In genomic region chr1:155970531-155971167, GRCh38 we compare ENCODE assay signal across 8 cellular contexts. TPM values are rescaled to one million over a fixed set of nuclear protein-coding genes. Genes with fewer than 3 reads are reported as not detected.
DNase-seq lines count a peak whose midpoint lies in the region; ATAC-seq and TF ChIP-seq lines count a peak whose summit lies in the region.

No MANE protein-coding gene starts in this region.

- no peaks in the 10 kb centered on the region for H3K9me3 ChIP-seq in stomach smooth muscle (ENCODE audit: control insufficient read depth in 2 of 2, low read length in 2 of 2)

- H3K36me3 ChIP-seq in stomach smooth muscle (ENCODE audit: control insufficient read depth in 2 of 2, insufficient read depth in 2 of 2, low read length in 2 of 2): peaks cover 11 to 20% of the 10 kb centered on the region in 2 donors

- TF ChIP-seq CTCF in lower leg skin (IDR thresholded peaks at IDR 0.05): no peak

- H3K4me1 ChIP-seq in stomach smooth muscle (ENCODE audit: control insufficient read depth, insufficient read depth, low read length): peaks cover 80% of the 10 kb centered on the region

- no peak for TF ChIP-seq POLR2A in lower leg skin (IDR thresholded peaks at IDR 0.05)

- no peaks in the 10 kb centered on the region for H3K27me3 ChIP-seq in stomach smooth muscle (ENCODE audit: control insufficient read depth in 1 of 2, insufficient read depth in 2 of 2, low read length in 2 of 2)

- H3K4me3 ChIP-seq in lower leg skin (ENCODE audit: low read depth, poor library complexity, severe bottlenecking): no peak overlapping the region
- H3K4me3 ChIP-seq in stomach smooth muscle (ENCODE audit: low read length in 2 of 2): peak overlapping the region in 1 of 2 donors; percentile 30

- intact Hi-C loops in lower leg skin (cut with DNase I; ENCODE audit: low total_unique reads): no loop called here

- DNase-seq in ELR (ENCODE audit: low read depth): peak; percentile 93
- DNase-seq in SIG-M5 (lab: John Stamatoyannopoulos, UW): peak; percentile 65
- DNase-seq in cerebellum (ENCODE audit: low spot score): peak; percentile 76
- DNase-seq in lower leg skin (ENCODE audit: low spot score in 2 of 2): peak; percentile 68 to 92
- DNase-seq in NCI-H2029 (lab: John Stamatoyannopoulos, UW): no peak

- H3K27ac ChIP-seq in stomach smooth muscle (ENCODE audit: low read length): peak overlapping the region; percentile 46

- peak; percentile 74 for ATAC-seq in HG02610 (IDR thresholded peaks at IDR 0.05; ENCODE audit: unreplicated experiment)
- no peak for ATAC-seq in HG02870 (IDR thresholded peaks at IDR 0.05; ENCODE audit: unreplicated experiment)

- H3K9ac ChIP-seq in stomach smooth muscle (ENCODE audit: low read length in 2 of 2): peak overlapping the region in 1 of 2 donors; percentile 9

- WGBS in lower leg skin, 2 donors: 46 to 57% methylated on average over 11 of the region's 11 CpGs

RNA-seq across cellular contexts. Expression of gene ARHGEF2, which starts 7.7 kb away (rescaled TPM):
- total RNA-seq in cerebellum (78.8 TPM), lower leg skin (10 to 100 TPM; 18.7 to 35.5 (median 28.3) TPM)

RNA-seq across cellular contexts. Expression of gene RXFP4, which starts 29.2 kb away (rescaled TPM):
- total RNA-seq in cerebellum: not detected
- total RNA-seq in lower leg skin: not detected

RNA-seq across cellular contexts. Expression of gene KHDC4, which starts 36.4 kb away (rescaled TPM):
- 43.2 TPM for total RNA-seq in cerebellum
- total RNA-seq in lower leg skin: 10 to 100 TPM; 32.7 to 96.0 (median 45.5) TPM

RNA-seq across cellular contexts. Expression of gene SSR2, which starts 50.1 kb away (rescaled TPM):
- total RNA-seq in cerebellum: 119 TPM
- 100 to 1,000 TPM; 113 to 215 (median 185) TPM for total RNA-seq in lower leg skin

RNA-seq across cellular contexts. Expression of gene RIT1, which starts 59.5 kb away (rescaled TPM):
- 26.2 TPM for total RNA-seq in cerebellum
- total RNA-seq in lower leg skin: 10 to 100 TPM; 16.1 to 34.2 (median 24.2) TPM
